13 cellular contexts compared by ENCODE assay signal in genomic region chr7:155807805-155808550, GRCh38. TPM values are rescaled to one million over a fixed set of nuclear protein-coding genes. Genes with fewer than 3 reads are reported as not detected.
A peak's percentile ranks its signal among the peaks of the same experiment; 100 is the strongest.
DNase-seq lines count a peak whose midpoint lies in the region; TF ChIP-seq lines count a peak whose summit lies in the region.
"Had no signal": no experiment of that assay in that cellular context is flagged by ENCODE, and none has a peak within 500 bp of the region (broad histone marks: within the 10 kb centered on the region; RNA-seq: fewer than 3 reads in every experiment).

No MANE protein-coding gene starts in this region.

- no peaks in the 10 kb centered on the region for H4K20me1 ChIP-seq in osteoblast (ENCODE audit: insufficient read depth, low read length)

- H3K27ac ChIP-seq in iPS DF 6.9 (ENCODE audit: low read length) (no peak overlapping the region), osteoblast (ENCODE audit: low read depth, low read length) (no peak overlapping the region), SJCRH30 (no peak overlapping the region)

- H3K4me2 ChIP-seq in osteoblast (ENCODE audit: insufficient read depth, low read length), result no peak overlapping the region

- peaks cover 85% of the 10 kb centered on the region for H3K27me3 ChIP-seq in iPS DF 6.9 (ENCODE audit: control insufficient read depth, insufficient read depth, low read length)
- H3K27me3 ChIP-seq in osteoblast (ENCODE audit: insufficient read depth, low read length), result peaks cover 86% of the 10 kb centered on the region
- H3K27me3 ChIP-seq in SJCRH30, result peaks cover 21% of the 10 kb centered on the region

- H3K36me3 ChIP-seq in iPS DF 6.9 (ENCODE audit: control insufficient read depth, insufficient read depth, low read length) (no peaks in the 10 kb centered on the region), osteoblast (ENCODE audit: insufficient read depth, low read length) (no peaks in the 10 kb centered on the region), SJCRH30 (no peaks in the 10 kb centered on the region)

- H3K9me3 ChIP-seq in iPS DF 6.9 (ENCODE audit: control insufficient read depth, insufficient read depth, low read length) (no peaks in the 10 kb centered on the region), osteoblast (ENCODE audit: low read depth, low read length) (no peaks in the 10 kb centered on the region), SJCRH30 (replicated peaks) (no peaks in the 10 kb centered on the region)

- peaks cover 4% of the 10 kb centered on the region; the same call in 1 of the 2 replicates for H3K4me1 ChIP-seq in iPS DF 6.9 (ENCODE audit: control insufficient read depth, insufficient read depth, low read length)
- H3K4me1 ChIP-seq in osteoblast (ENCODE audit: insufficient read depth, low read length), result peaks cover 9% of the 10 kb centered on the region
- no peaks in the 10 kb centered on the region for H3K4me1 ChIP-seq in SJCRH30

- H3K4me3 ChIP-seq in iPS DF 6.9 (ENCODE audit: low read length), result peak overlapping the region; percentile 14; the same call in 1 of the 2 replicates
- H3K4me3 ChIP-seq in osteoblast (ENCODE audit: insufficient read depth, low read length), result no peak overlapping the region
- no peak overlapping the region for H3K4me3 ChIP-seq in SJCRH30

- no peak overlapping the region for H2AFZ ChIP-seq in osteoblast (ENCODE audit: low read length)

- in situ Hi-C loops in Caki2 (cut with HindIII; ENCODE audit: low pct_unique_long_range_greater_than_20kb, low sequenced_read_pairs), result no loop called here

- no peaks in the 10 kb centered on the region for H3K79me2 ChIP-seq in osteoblast (ENCODE audit: insufficient read depth, low read length)

- TF ChIP-seq CTCF in osteoblast (IDR thresholded peaks at IDR 0.05; ENCODE audit: extremely low read depth, low read depth, low read length), result no peak

- WGBS in iPS DF 6.9 (ENCODE audit: insufficient coverage, insufficient read length), result no CpG with 5 or more reads among the region's 33 CpGs

- DNase-seq in Caki2 (ENCODE audit: low read depth) (peak; percentile 57), HuH-7.5 (ENCODE audit: low spot score) (peak; percentile 96), iPS DF 6.9 (ENCODE audit: low read depth, low spot score) (no peak), osteoblast (ENCODE audit: insufficient read length, low spot score, missing footprints) (peak; percentile 86), HUDEP-2 (lab: John Stamatoyannopoulos, UW; ENCODE audit: unreplicated experiment in 76 of 76) (no peak), NCI-H2171 (lab: John Stamatoyannopoulos, UW) (no peak), amygdala (lab: John Stamatoyannopoulos, UW) (no peak), SJCRH30 (no peak)
- DNase-seq: activated B cell treated with CpG ODN at 0.5 μM for 24 hours, DMS 273 treated with DMSO at 0.1 percent for 48 hours, NCI-H187, RPMI8226 had no signal

RNA-seq across cellular contexts. Expression of gene SHH, which starts 4.3 kb away (rescaled TPM):
- total RNA-seq in Caki2 (2014; rRNA removed; shearing (Covaris generic); ENCODE audit: low replicate concordance), result 8.7 and 18.5 TPM in 2 replicates
- not detected in 2 replicates for total RNA-seq in osteoblast
- total RNA-seq in SJCRH30 (2014; rRNA removed; shearing (Covaris generic)), result not detected in 2 replicates
- total RNA-seq: activated B cell treated with CpG ODN at 0.5 μM for 24 hours, H4 had no signal

Comparison
In these comparisons a context has a peak if more than half of its experiments do, and no peak if none do; other contexts are left out.
1. DNase-seq: peak in Caki2 (single experiment), HuH-7.5 (single experiment) and osteoblast (single experiment); none in iPS DF 6.9 (single experiment), HUDEP-2 (0 of 76), NCI-H2171 (single experiment), amygdala (0 of 56) and SJCRH30 (0 of 2).